24 cellular contexts compared by ENCODE assay signal in the genomic region with DNA sequence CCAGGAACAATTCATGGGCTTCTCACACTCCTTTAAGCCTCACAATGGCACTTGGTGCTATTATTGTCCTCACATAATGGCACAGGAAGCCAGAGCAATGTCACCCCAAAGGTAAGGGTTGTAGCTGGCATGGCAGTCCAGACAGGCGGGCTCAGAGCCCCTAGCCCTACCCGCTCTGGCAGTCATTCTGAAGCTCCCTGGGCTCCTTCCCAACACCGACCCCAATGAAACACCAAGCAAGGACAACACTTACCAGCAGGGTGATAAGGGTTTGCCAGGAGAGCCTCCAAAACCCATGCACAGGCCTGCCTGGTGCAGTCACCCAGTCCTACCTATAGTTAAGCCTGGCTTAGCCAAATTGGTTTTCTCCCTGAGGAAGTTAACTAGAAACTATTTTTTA. TPM values are rescaled to one million over a fixed set of nuclear protein-coding genes. Genes with fewer than 3 reads are reported as not detected.
DNase-seq lines count a peak whose midpoint lies in the region; ATAC-seq and TF ChIP-seq lines count a peak whose summit lies in the region.
"Had no signal": no experiment of that assay in that cellular context is flagged by ENCODE, and none has a peak within 500 bp of the region (broad histone marks: within the 10 kb centered on the region; RNA-seq: fewer than 3 reads in every experiment).

No MANE protein-coding gene starts in this region.

- ATAC-seq in sciatic nerve (no peak), HG02973 (IDR thresholded peaks at IDR 0.05; ENCODE audit: unreplicated experiment) (no peak)
- ATAC-seq: activated naive CD8-positive, alpha-beta T cell treated with anti-CD3 and anti-CD28 coated beads, Interleukin-2, amount 50 U/mL, for 24 hours; activated T-cell treated with anti-CD3 and anti-CD28 coated beads, Interleukin-2, amount 50 U/mL, for 72 hours; natural killer cell; stimulated activated naive CD8-positive, alpha-beta T cell treated with anti-CD3 and anti-CD28 coated beads, Interleukin-15, Interleukin-2, amounts not matched to agents 100 U/mL and 50 U/mL, for 24 hours had no signal

- no peak for DNase-seq in CD14-positive monocyte (ENCODE audit: low spot score)
- DNase-seq in Peyer's patch, result no peak
- DNase-seq in cardiac muscle cell (ENCODE audit: low read depth in 1 of 2, low spot score in 1 of 2), result no peak
- no peak for DNase-seq in dermis blood vessel endothelial cell
- no peak for DNase-seq in sciatic nerve (ENCODE audit: low spot score)
- DNase-seq in stimulated activated naive CD4-positive, alpha-beta T cell (lab: John Stamatoyannopoulos, UW), result no peak
- DNase-seq: activated CD4-positive, alpha-beta memory T cell treated with anti-CD3 and anti-CD28 coated beads for 36 hours; activated CD4-positive, alpha-beta T cell treated with anti-CD3 and anti-CD28 coated beads for 1 hour; activated naive CD8-positive, alpha-beta T cell treated with anti-CD3 and anti-CD28 coated beads, Interleukin-2, amount 50 U/mL, for 24 hours; activated T-cell treated with anti-CD3 and anti-CD28 coated beads, Interleukin-2, amount 50 U/mL, for 72 hours; DMS153; dorsolateral prefrontal cortex; IMR-90; kidney glomerular epithelial cell; natural killer cell; NCI-H510A; occipital lobe; stimulated activated naive CD8-positive, alpha-beta T cell treated with anti-CD3 and anti-CD28 coated beads, Interleukin-15, Interleukin-2, amounts not matched to agents 100 U/mL and 50 U/mL, for 24 hours had no signal

- TF ChIP-seq CTCF in CD14-positive monocyte (IDR thresholded peaks at IDR 0.05), result no peak
- TF ChIP-seq CTCF in Peyer's patch (IDR thresholded peaks at IDR 0.05), result no peak
- TF ChIP-seq CTCF in cardiac muscle cell (IDR thresholded peaks at IDR 0.05; ENCODE audit: low read depth, low read length), result no peak
- no peak for TF ChIP-seq CTCF in neutrophil (IDR thresholded peaks at IDR 0.05)

- H3K27ac ChIP-seq in Peyer's patch, result peak overlapping the region in 3 of 4 donors; percentile 69 to 87 (median 77)
- peak overlapping the region; percentile 76 for H3K27ac ChIP-seq in cardiac muscle cell
- peak overlapping the region; percentile 92 for H3K27ac ChIP-seq in neutrophil
- H3K27ac ChIP-seq: thoracic aorta had no signal

- H3K36me3 ChIP-seq in Peyer's patch (peaks cover 0 to 11% (median 0%) of the 10 kb centered on the region in 3 donors), cardiac muscle cell (no peaks in the 10 kb centered on the region), neutrophil (peaks cover 52% of the 10 kb centered on the region)

- no peak overlapping the region for H3K4me3 Mint-ChIP-seq in CD14-positive monocyte
- H3K4me3 Mint-ChIP-seq: activated CD4-positive, alpha-beta memory T cell treated with anti-CD3 and anti-CD28 coated beads for 36 hours; activated naive CD8-positive, alpha-beta T cell treated with anti-CD3 and anti-CD28 coated beads, Interleukin-2, amount 50 U/mL, for 24 hours; activated T-cell treated with anti-CD3 and anti-CD28 coated beads, Interleukin-2, amount 50 U/mL, for 72 hours; B cell; natural killer cell; T-helper 2 cell treated with Interferon-gamma antibody and Interleukin-4, amounts not matched to agents 5 μg/mL and 100 μg/mL, for 36 hours had no signal

- H3K4me3 ChIP-seq in Peyer's patch, result no peak overlapping the region
- no peak overlapping the region for H3K4me3 ChIP-seq in cardiac muscle cell
- H3K4me3 ChIP-seq in neutrophil (ENCODE audit: low read depth in 1 of 2, low read length in 1 of 2), result no peak overlapping the region
- H3K4me3 ChIP-seq: lung, thoracic aorta had no signal

- H3K36me3 Mint-ChIP-seq in CD14-positive monocyte, result peaks cover 47 to 67% of the 10 kb centered on the region in 2 donors
- H3K36me3 Mint-ChIP-seq: natural killer cell had no signal

- H3K27me3 Mint-ChIP-seq in CD14-positive monocyte (ENCODE audit: low read depth in 3 of 3), result no peaks in the 10 kb centered on the region
- H3K27me3 Mint-ChIP-seq: activated CD4-positive, alpha-beta memory T cell treated with anti-CD3 and anti-CD28 coated beads for 36 hours; activated naive CD8-positive, alpha-beta T cell treated with anti-CD3 and anti-CD28 coated beads, Interleukin-2, amount 50 U/mL, for 24 hours; B cell had no signal

- intact Hi-C loops in CD14-positive monocyte (cut with micrococcal nuclease) (no loop called here), sciatic nerve (cut with DNase I) (no loop called here)

- H3K9me3 ChIP-seq in Peyer's patch, result no peaks in the 10 kb centered on the region
- H3K9me3 ChIP-seq in cardiac muscle cell (ENCODE audit: low read depth), result no peaks in the 10 kb centered on the region
- H3K9me3 ChIP-seq in neutrophil, result no peaks in the 10 kb centered on the region
- H3K9me3 ChIP-seq: thoracic aorta had no signal

- TF ChIP-seq POLR2A in Peyer's patch (IDR thresholded peaks at IDR 0.05), result no peak

- peak overlapping the region in 4 of 7 donors; percentile 18 to 52 (median 28) for H3K27ac Mint-ChIP-seq in CD14-positive monocyte
- H3K27ac Mint-ChIP-seq: activated CD4-positive, alpha-beta memory T cell treated with anti-CD3 and anti-CD28 coated beads for 36 hours; activated T-cell treated with anti-CD3 and anti-CD28 coated beads, Interleukin-2, amount 50 U/mL, for 72 hours; B cell; T-helper 2 cell treated with Interferon-gamma antibody and Interleukin-4, amounts not matched to agents 5 μg/mL and 100 μg/mL, for 36 hours had no signal

- no peaks in the 10 kb centered on the region for H3K9me3 Mint-ChIP-seq in CD14-positive monocyte
- H3K9me3 Mint-ChIP-seq: activated CD4-positive, alpha-beta memory T cell treated with anti-CD3 and anti-CD28 coated beads for 36 hours; activated naive CD8-positive, alpha-beta T cell treated with anti-CD3 and anti-CD28 coated beads, Interleukin-2, amount 50 U/mL, for 24 hours; activated T-cell treated with anti-CD3 and anti-CD28 coated beads, Interleukin-2, amount 50 U/mL, for 72 hours; natural killer cell; T-helper 2 cell treated with Interferon-gamma antibody and Interleukin-4, amounts not matched to agents 5 μg/mL and 100 μg/mL, for 36 hours had no signal

- H3K4me1 Mint-ChIP-seq in CD14-positive monocyte, result peaks cover 34% of the 10 kb centered on the region

- H3K27me3 ChIP-seq in Peyer's patch (no peaks in the 10 kb centered on the region), cardiac muscle cell (no peaks in the 10 kb centered on the region), neutrophil (no peaks in the 10 kb centered on the region)
- H3K27me3 ChIP-seq: dorsolateral prefrontal cortex had no signal

- H3K4me1 ChIP-seq in Peyer's patch, result peaks cover 0 to 54% (median 2%) of the 10 kb centered on the region in 4 donors
- H3K4me1 ChIP-seq in cardiac muscle cell (ENCODE audit: low read depth), result peaks cover 23% of the 10 kb centered on the region
- peaks cover 38 to 51% of the 10 kb centered on the region in 2 experiments for H3K4me1 ChIP-seq in neutrophil (ENCODE audit: control insufficient read depth in 1 of 2, insufficient read depth in 1 of 2, low read depth in 1 of 2, low read length in 1 of 2)

RNA-seq across cellular contexts. Expression of a gene that starts 30.8 kb away (rescaled TPM):
- 10 to 100 TPM; 78.2 to 87.0 TPM for polyA plus RNA-seq in CD14-positive monocyte
- 10 to 100 TPM; 52.8 to 86.8 (median 74.2) TPM for total RNA-seq in Peyer's patch
- total RNA-seq in cardiac muscle cell, result 32.6 and 36.2 TPM in 2 replicates
- 39.0 and 43.0 TPM in 2 replicates for polyA plus RNA-seq in cardiac muscle cell
- total RNA-seq in dermis blood vessel endothelial cell, result 35.6 and 50.9 TPM in 2 replicates
- total RNA-seq in sciatic nerve, result 131 TPM
